In the genomic region with DNA sequence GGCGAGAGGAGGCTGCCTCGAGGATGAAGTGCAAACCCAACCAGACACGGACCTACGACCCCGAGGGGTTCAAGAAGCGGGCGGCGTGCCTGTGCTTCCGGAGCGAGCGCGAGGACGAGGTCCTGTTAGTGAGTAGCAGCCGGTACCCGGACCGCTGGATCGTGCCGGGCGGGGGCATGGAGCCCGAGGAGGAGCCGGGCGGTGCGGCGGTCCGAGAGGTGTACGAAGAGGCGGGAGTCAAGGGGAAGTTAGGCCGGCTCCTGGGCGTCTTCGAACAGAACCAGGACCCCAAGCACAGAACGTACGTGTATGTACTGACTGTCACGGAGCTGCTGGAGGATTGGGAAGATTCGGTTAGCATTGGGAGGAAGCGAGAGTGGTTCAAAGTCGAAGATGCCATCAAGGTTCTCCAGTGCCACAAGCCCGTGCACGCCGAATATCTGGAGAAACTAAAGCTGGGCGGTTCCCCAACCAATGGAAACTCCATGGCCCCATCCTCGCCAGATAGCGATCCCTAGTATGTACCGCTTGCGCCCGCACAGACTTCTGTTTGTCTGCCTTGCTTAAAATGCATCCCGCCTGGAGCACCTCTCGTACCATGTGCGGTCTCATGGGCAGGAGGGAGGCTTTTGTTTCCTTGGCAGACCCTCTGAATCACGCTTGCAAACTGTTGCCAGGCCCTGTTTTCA, we compare ENCODE assay signal across 10 cellular contexts. TPM values are rescaled to one million over a fixed set of nuclear protein-coding genes. Genes with fewer than 3 reads are reported as not detected.
DNase-seq lines count a peak whose midpoint lies in the region; ATAC-seq and TF ChIP-seq lines count a peak whose summit lies in the region.
"Not testable (repeated sequence)": the region's sequence is repeated elsewhere in the genome, so short reads cannot be mapped to it uniquely, and the experiment has no call there.
"Had no signal": no experiment of that assay in that cellular context is flagged by ENCODE, and none has a peak within 500 bp of the region (broad histone marks: within the 10 kb centered on the region; RNA-seq: fewer than 3 reads in every experiment).

No MANE protein-coding gene starts in this region.

- not testable (repeated sequence) for H3K27me3 Mint-ChIP-seq in GM23338 (ENCODE audit: insufficient read depth, low read depth, poor library complexity); T-cell; activated naive CD8-positive, alpha-beta T cell treated with anti-CD3 and anti-CD28 coated beads for 36 hours; endothelial cell (ENCODE audit: unreplicated experiment); neural progenitor cell (ENCODE audit: insufficient read depth, low read depth)
- peaks cover 0 to 16% of the 10 kb centered on the region in 2 donors for H3K27me3 Mint-ChIP-seq in stimulated activated naive B cell treated with anti-CD40 and anti-IgM and Interleukin-4, amounts not matched to agents 10 μg/mL and 1 μg/mL and 100 μg/mL, for 72 hours

- H4K20me1 ChIP-seq in GM23338 (replicated peaks; ENCODE audit: insufficient read depth); neural progenitor cell (ENCODE audit: low read depth): not testable (repeated sequence)

- H3K4me3 Mint-ChIP-seq in GM23338 (peak overlapping the region; percentile 87), T-cell (peak overlapping the region; percentile 81 to 86 (median 85)), endothelial cell (ENCODE audit: unreplicated experiment) (peak overlapping the region; percentile 84), neural progenitor cell (peak overlapping the region; percentile 90)
- peak overlapping the region; percentile 86 for H3K4me3 Mint-ChIP-seq in activated naive CD8-positive, alpha-beta T cell treated with anti-CD3 and anti-CD28 coated beads for 36 hours
- peak overlapping the region; percentile 92 to 97 for H3K4me3 Mint-ChIP-seq in stimulated activated naive B cell treated with anti-CD40 and anti-IgM and Interleukin-4, amounts not matched to agents 10 μg/mL and 1 μg/mL and 100 μg/mL, for 72 hours

- H3K79me2 ChIP-seq in GM23338 (replicated peaks; ENCODE audit: insufficient read depth) (peaks cover 35% of the 10 kb centered on the region), neural progenitor cell (ENCODE audit: low read depth) (peaks cover 12% of the 10 kb centered on the region)

- ATAC-seq in GM23338 (peak; percentile 46), T-cell (replicated peaks in 1 of 4) (peak in 3 of 4 experiments; percentile 26 to 38 (median 37))
- peak; percentile 44 to 45 for ATAC-seq in stimulated activated naive B cell treated with anti-CD40 and anti-IgM and Interleukin-4, amounts not matched to agents 10 μg/mL and 1 μg/mL and 100 μg/mL, for 72 hours (replicated peaks)

- H3K4me2 ChIP-seq in GM23338, result peak overlapping the region; percentile 78
- peak overlapping the region; percentile 71 for H3K4me2 ChIP-seq in neural progenitor cell

- POLR2A ChIA-PET in T-cell (lab: Charles Lee), result not testable (repeated sequence)

- H3K9me3 ChIP-seq in neural progenitor cell (ENCODE audit: low read depth), result not testable (repeated sequence)

- not testable (repeated sequence) for H3K4me1 ChIP-seq in GM23338 (ENCODE audit: insufficient read depth); neural progenitor cell

- H2AFZ ChIP-seq in GM23338; neural progenitor cell (replicated peaks): not testable (repeated sequence)

- not testable (repeated sequence) for H3F3A ChIP-seq in GM23338 (replicated peaks; ENCODE audit: low read depth); neural progenitor cell (ENCODE audit: low read depth)

- H3K27me3 ChIP-seq in GM23338 (ENCODE audit: insufficient read depth); neural progenitor cell: not testable (repeated sequence)

- CTCF ChIA-PET in T-cell (lab: Charles Lee), result not testable (repeated sequence)

- H3K9me2 ChIP-seq in GM23338 (ENCODE audit: insufficient read depth), result not testable (repeated sequence)

- not testable (repeated sequence) for DNase-seq in AG09309 (ENCODE audit: low read depth); stimulated activated naive B cell treated with anti-CD40 and anti-IgM and Interleukin-4, amounts not matched to agents 10 μg/mL and 1 μg/mL and 100 μg/mL, for 72 hours
- DNase-seq in GM23338 (ENCODE audit: low spot score) (peak; percentile 32), T-cell (peak in 1 of 34 experiments; percentile 1), endothelial cell (ENCODE audit: low spot score) (peak; percentile 2), neural progenitor cell (ENCODE audit: low spot score) (peak; percentile 29)
- peak; percentile 5 for DNase-seq in activated naive CD8-positive, alpha-beta T cell treated with anti-CD3 and anti-CD28 coated beads for 36 hours

- H3K9ac ChIP-seq in neural progenitor cell, result not testable (repeated sequence)

- H3K36me3 ChIP-seq in GM23338 (ENCODE audit: insufficient read depth); neural progenitor cell: not testable (repeated sequence)

- not testable (repeated sequence) for TF ChIP-seq CTCF in AG09309 (IDR thresholded peaks at IDR 0.05; ENCODE audit: control insufficient read depth, insufficient read depth, low read depth, low read length, missing control alignments); GM23338 (conservative IDR thresholded peaks at IDR 0.05; ENCODE audit: low read depth in 2 of 2); endothelial cell (IDR thresholded peaks at IDR 0.05; ENCODE audit: unreplicated experiment); neural progenitor cell (IDR thresholded peaks at IDR 0.05)

- H3K27ac Mint-ChIP-seq in GM23338; T-cell; endothelial cell (ENCODE audit: unreplicated experiment); neural progenitor cell: not testable (repeated sequence)
- H3K27ac Mint-ChIP-seq in activated naive CD8-positive, alpha-beta T cell treated with anti-CD3 and anti-CD28 coated beads for 36 hours, result peak overlapping the region; percentile 82
- peak overlapping the region; percentile 1 for H3K27ac Mint-ChIP-seq in stimulated activated naive B cell treated with anti-CD40 and anti-IgM and Interleukin-4, amounts not matched to agents 10 μg/mL and 1 μg/mL and 100 μg/mL, for 72 hours

- H3K36me3 Mint-ChIP-seq in GM23338 (ENCODE audit: low read depth); T-cell; activated naive CD8-positive, alpha-beta T cell treated with anti-CD3 and anti-CD28 coated beads for 36 hours; endothelial cell (ENCODE audit: low read depth, unreplicated experiment); neural progenitor cell; stimulated activated naive B cell treated with anti-CD40 and anti-IgM and Interleukin-4, amounts not matched to agents 10 μg/mL and 1 μg/mL and 100 μg/mL, for 72 hours: not testable (repeated sequence)

- not testable (repeated sequence) for H3K27ac ChIP-seq in GM23338 (ENCODE audit: low read depth); neural progenitor cell

- H3K9me3 Mint-ChIP-seq in GM23338; T-cell; activated naive CD8-positive, alpha-beta T cell treated with anti-CD3 and anti-CD28 coated beads for 36 hours; endothelial cell (ENCODE audit: unreplicated experiment); neural progenitor cell; stimulated activated naive B cell treated with anti-CD40 and anti-IgM and Interleukin-4, amounts not matched to agents 10 μg/mL and 1 μg/mL and 100 μg/mL, for 72 hours: not testable (repeated sequence)

- H3K4me1 Mint-ChIP-seq in GM23338 (peaks cover 19% of the 10 kb centered on the region; the same call in 2 of the 3 replicates), neural progenitor cell (peaks cover 19% of the 10 kb centered on the region)
- H3K4me1 Mint-ChIP-seq in T-cell; activated naive CD8-positive, alpha-beta T cell treated with anti-CD3 and anti-CD28 coated beads for 36 hours; endothelial cell (ENCODE audit: unreplicated experiment); stimulated activated naive B cell treated with anti-CD40 and anti-IgM and Interleukin-4, amounts not matched to agents 10 μg/mL and 1 μg/mL and 100 μg/mL, for 72 hours: not testable (repeated sequence)

- peak overlapping the region; percentile 31 for H3K4me3 ChIP-seq in AG09309 (ENCODE audit: control insufficient read depth, low read depth, low read length)
- peak overlapping the region; percentile 59 for H3K4me3 ChIP-seq in GM23338
- H3K4me3 ChIP-seq in iPS-11a (ENCODE audit: low read depth, low read length), result peak overlapping the region; percentile 41
- H3K4me3 ChIP-seq in neural progenitor cell, result peak overlapping the region; percentile 57

RNA-seq across cellular contexts. Expression of gene NUDT10, which starts 0.5 kb away (rescaled TPM):
- 35.5 and 37.3 TPM in 2 replicates for total RNA-seq in GM23338 (2014; rRNA removed; shearing (Covaris generic))
- 20.9 and 21.8 TPM in 2 replicates for polyA plus RNA-seq in GM23338 (2016; fragmentation: Nextera tagmentation; extraction: Ambion mirVana)
- total RNA-seq in T-cell (under 1 TPM in 4 of 5 donors, not detected in 1; 0.15 to 0.47 (median 0.29) TPM), endothelial cell (ENCODE audit: unreplicated experiment) (4.1 TPM), neural progenitor cell (ENCODE audit: low replicate concordance) (23.9 and 31.3 TPM in 2 replicates)
- 1 to 10 TPM; 2.7 to 2.9 TPM for total RNA-seq in activated naive CD8-positive, alpha-beta T cell treated with anti-CD3 and anti-CD28 coated beads for 36 hours
- total RNA-seq: M059J; T-helper 1 cell treated with Interleukin-12 subunit alpha and Interleukin-12 subunit beta and Interleukin-4 antibody, amounts not matched to agents 30 ng/mL and 1 ng/mL, for 36 hours had no signal
